In genomic region chr17:41490620-41491019, GRCh38 we compare ENCODE assay signal across 17 cellular contexts. TPM values are rescaled to one million over a fixed set of nuclear protein-coding genes. Genes with fewer than 3 reads are reported as not detected.
"Had no signal": no experiment of that assay in that cellular context is flagged by ENCODE, and none has a peak within 500 bp of the region (broad histone marks: within the 10 kb centered on the region; RNA-seq: fewer than 3 reads in every experiment).

No MANE protein-coding gene starts in this region.

- H3K27me3 ChIP-seq: testis had no signal

- H3K4me3 ChIP-seq: coronary artery, testis had no signal

- H3K27ac ChIP-seq: coronary artery, epithelial cell of prostate, testis had no signal

- H3K9me3 ChIP-seq: testis had no signal

- ATAC-seq: stimulated activated naive CD8-positive, alpha-beta T cell treated with anti-CD3 and anti-CD28 coated beads, Interleukin-15, amount 100 ng/mL, for 72 hours had no signal

- DNase-seq: activated CD4-positive, alpha-beta T cell treated with anti-CD3 and anti-CD28 coated beads, Interleukin-2, amount 10 ng/mL, durations not matched to agents 7 days and 5 days; activated CD4-positive, CD25-positive, alpha-beta regulatory T cell; central memory CD4-positive, alpha-beta T cell; effector memory CD4-positive, alpha-beta T cell; kidney; midbrain; naive B cell; stimulated activated CD4-positive, alpha-beta T cell treated with anti-CD3 and anti-CD28 coated beads, Interleukin-15, amount 100 ng/mL, for 24 hours; stimulated activated CD4-positive, alpha-beta T cell treated with anti-CD3 and anti-CD28 coated beads, Interleukin-4, amount 100 ng/mL, for 24 hours; stimulated activated naive CD8-positive, alpha-beta T cell treated with anti-CD3 and anti-CD28 coated beads, Interleukin-15, amount 100 ng/mL, for 72 hours; testis had no signal

RNA-seq across cellular contexts. Expression of gene KRT36, which starts 0.9 kb away (rescaled TPM):
- total RNA-seq: activated CD4-positive, alpha-beta T cell treated with anti-CD3 and anti-CD28 coated beads, Interleukin-2, amount 10 ng/mL, durations not matched to agents 7 days and 5 days; activated CD8-positive, alpha-beta memory T cell treated with anti-CD3 and anti-CD28 coated beads for 36 hours; kidney; skeletal muscle tissue; ureter had no signal

RNA-seq across cellular contexts. Expression of gene KRT35, which starts 9.7 kb away (rescaled TPM):
- total RNA-seq: activated CD4-positive, alpha-beta T cell treated with anti-CD3 and anti-CD28 coated beads, Interleukin-2, amount 10 ng/mL, durations not matched to agents 7 days and 5 days; activated CD8-positive, alpha-beta memory T cell treated with anti-CD3 and anti-CD28 coated beads for 36 hours; kidney; liver; skeletal muscle tissue; testis; ureter had no signal

RNA-seq across cellular contexts. Expression of gene KRT13, which starts 14.8 kb away (rescaled TPM):
- total RNA-seq: activated CD4-positive, alpha-beta T cell treated with anti-CD3 and anti-CD28 coated beads, Interleukin-2, amount 10 ng/mL, durations not matched to agents 7 days and 5 days; activated CD8-positive, alpha-beta memory T cell treated with anti-CD3 and anti-CD28 coated beads for 36 hours; kidney; skeletal muscle tissue had no signal

RNA-seq across cellular contexts. Expression of gene KRT32, which starts 23.4 kb away (rescaled TPM):
- total RNA-seq: activated CD4-positive, alpha-beta T cell treated with anti-CD3 and anti-CD28 coated beads, Interleukin-2, amount 10 ng/mL, durations not matched to agents 7 days and 5 days; activated CD8-positive, alpha-beta memory T cell treated with anti-CD3 and anti-CD28 coated beads for 36 hours; kidney; liver; skeletal muscle tissue; ureter had no signal

RNA-seq across cellular contexts. Expression of gene KRT15, which starts 28.1 kb away (rescaled TPM):
- total RNA-seq: activated CD4-positive, alpha-beta T cell treated with anti-CD3 and anti-CD28 coated beads, Interleukin-2, amount 10 ng/mL, durations not matched to agents 7 days and 5 days; activated CD8-positive, alpha-beta memory T cell treated with anti-CD3 and anti-CD28 coated beads for 36 hours; liver; skeletal muscle tissue had no signal
